ENCODE assay signal across 9 cellular contexts in the genomic region with DNA sequence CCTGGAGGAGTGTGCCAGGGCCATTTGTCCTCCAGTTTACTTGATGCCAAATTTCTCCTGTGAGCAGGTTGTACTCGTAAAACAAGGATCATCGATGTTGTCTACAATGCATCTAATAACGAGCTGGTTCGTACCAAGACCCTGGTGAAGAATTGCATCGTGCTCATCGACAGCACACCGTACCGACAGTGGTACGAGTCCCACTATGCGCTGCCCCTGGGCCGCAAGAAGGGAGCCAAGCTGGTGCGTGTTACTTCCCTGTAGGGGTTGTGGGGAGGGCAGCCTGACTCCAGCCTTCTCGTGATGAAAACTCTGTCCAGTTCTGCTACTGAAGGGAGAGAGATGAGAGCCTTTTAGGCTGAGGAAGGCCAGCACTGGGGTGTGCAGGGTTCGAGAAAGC. TPM values are rescaled to one million over a fixed set of nuclear protein-coding genes. Genes with fewer than 3 reads are reported as not detected.
DNase-seq lines count a peak whose midpoint lies in the region; ATAC-seq, FAIRE-seq and TF ChIP-seq lines count a peak whose summit lies in the region.
"Had no signal": no experiment of that assay in that cellular context is flagged by ENCODE, and none has a peak within 500 bp of the region (broad histone marks: within the 10 kb centered on the region; RNA-seq: fewer than 3 reads in every experiment).

No MANE protein-coding gene starts in this region.

- H3K79me2 ChIP-seq in endothelial cell of umbilical vein (ENCODE audit: control insufficient read depth, insufficient read depth, low read length), result peaks cover 40% of the 10 kb centered on the region

- intact Hi-C loops in endothelial cell of umbilical vein (cut with micrococcal nuclease) (no loop called here), gastrocnemius medialis (cut with DNase I; ENCODE audit: low total_unique reads) (loop anchor here (5.0 kb wide), 2 partner anchors 525 to 825 kb away; no protein-coding TSS in a partner anchor)

- peak overlapping the region; percentile 75 for H3K4me2 ChIP-seq in endothelial cell of umbilical vein (ENCODE audit: insufficient read depth, low read length)

- H4K20me1 ChIP-seq in endothelial cell of umbilical vein (replicated peaks; ENCODE audit: control insufficient read depth, extremely low read depth, insufficient read depth, low read length), result no peaks in the 10 kb centered on the region

- peaks cover 64% of the 10 kb centered on the region for H3K36me3 ChIP-seq in SK-N-MC (ENCODE audit: insufficient read depth, low read length)
- H3K36me3 ChIP-seq in endothelial cell of umbilical vein (ENCODE audit: control insufficient read depth in 2 of 2, extremely low read depth in 1 of 2, insufficient read depth in 2 of 2, low read length in 2 of 2), result peaks cover 17 to 22% of the 10 kb centered on the region in 2 experiments
- peaks cover 0 to 41% of the 10 kb centered on the region in 2 donors for H3K36me3 ChIP-seq in gastrocnemius medialis
- peaks cover 0 to 42% (median 0%) of the 10 kb centered on the region in 3 donors for H3K36me3 ChIP-seq in Peyer's patch

- peaks cover 58% of the 10 kb centered on the region for H3K36me3 Mint-ChIP-seq in activated CD4-positive, alpha-beta T cell treated with anti-CD3 and anti-CD28 coated beads, Interleukin-2, amount 10 ng/mL, durations not matched to agents 7 days and 5 days (ENCODE audit: low read depth)

- peaks cover 16% of the 10 kb centered on the region for H3K4me1 ChIP-seq in endothelial cell of umbilical vein (ENCODE audit: control insufficient read depth, extremely low read depth, insufficient read depth, low read length)
- H3K4me1 ChIP-seq in gastrocnemius medialis, result peaks cover 9 to 12% of the 10 kb centered on the region in 2 donors
- peaks cover 0 to 25% (median 0%) of the 10 kb centered on the region in 4 donors for H3K4me1 ChIP-seq in Peyer's patch

- H3K9me3 ChIP-seq in SK-N-MC (ENCODE audit: low read depth, low read length) (no peaks in the 10 kb centered on the region), endothelial cell of umbilical vein (replicated peaks; ENCODE audit: control insufficient read depth, insufficient read depth, low read length) (no peaks in the 10 kb centered on the region), gastrocnemius medialis (no peaks in the 10 kb centered on the region), Peyer's patch (no peaks in the 10 kb centered on the region)

- H3K9me1 ChIP-seq in endothelial cell of umbilical vein (replicated peaks; ENCODE audit: control insufficient read depth, extremely low read depth, insufficient read depth, low read length), result no peaks in the 10 kb centered on the region

- no peak for DNase-seq in activated CD4-positive, alpha-beta T cell treated with anti-CD3 and anti-CD28 coated beads, Interleukin-2, amount 10 ng/mL, durations not matched to agents 7 days and 5 days
- DNase-seq in activated CD4-positive, alpha-beta T cell treated with anti-CD3 and anti-CD28 coated beads for 48 hours, result no peak
- DNase-seq in SK-N-MC (ENCODE audit: low read depth, low spot score), result no peak
- DNase-seq in endothelial cell of umbilical vein (ENCODE audit: low read depth, low spot score), result no peak
- no peak for DNase-seq in gastrocnemius medialis
- no peak for DNase-seq in left lobe of liver (ENCODE audit: low spot score)
- no peak for DNase-seq in Peyer's patch
- no peak for DNase-seq in NCI-H146 treated with DMSO at 0.1 percent for 48 hours (lab: John Stamatoyannopoulos, UW; ENCODE audit: unreplicated experiment)

- peaks cover 45% of the 10 kb centered on the region for H3K4me1 Mint-ChIP-seq in activated CD4-positive, alpha-beta T cell treated with anti-CD3 and anti-CD28 coated beads, Interleukin-2, amount 10 ng/mL, durations not matched to agents 7 days and 5 days

- CTCF ChIA-PET in activated CD4-positive, alpha-beta T cell treated with anti-CD3 and anti-CD28 coated beads, Interleukin-2, amount 10 ng/mL, durations not matched to agents 7 days and 5 days (lab: Charles Lee), result interaction anchor here (1.2 kb wide), 1 partner anchor 23 kb away, joined by 6 read pairs; the partner anchor contains the start of gene PLK3
- CTCF ChIA-PET in endothelial cell of umbilical vein (lab: Charles Lee), result interaction anchor here (0.7 to 1.1 kb wide), 2 partner anchors 11 to 47 kb away, joined by 3 read pairs; partner anchors contain the start of genes BEST4 and RNU5D-1

- peak overlapping the region; percentile 82 for H3K4me3 Mint-ChIP-seq in activated CD4-positive, alpha-beta T cell treated with anti-CD3 and anti-CD28 coated beads, Interleukin-2, amount 10 ng/mL, durations not matched to agents 7 days and 5 days

- no peak overlapping the region for H2AFZ ChIP-seq in endothelial cell of umbilical vein (ENCODE audit: low read depth, low read length)

- no peak for FAIRE-seq in endothelial cell of umbilical vein (lab: Jason Lieb, UNC)

- no peaks in the 10 kb centered on the region for H3K27me3 Mint-ChIP-seq in activated CD4-positive, alpha-beta T cell treated with anti-CD3 and anti-CD28 coated beads, Interleukin-2, amount 10 ng/mL, durations not matched to agents 7 days and 5 days

- no peaks in the 10 kb centered on the region for H3K27me3 ChIP-seq in endothelial cell of umbilical vein (ENCODE audit: control insufficient read depth in 2 of 2, insufficient read depth in 2 of 2, low read length in 2 of 2)
- H3K27me3 ChIP-seq in gastrocnemius medialis, result no peaks in the 10 kb centered on the region
- H3K27me3 ChIP-seq in Peyer's patch, result no peaks in the 10 kb centered on the region

- peak overlapping the region; percentile 91 for H3K4me3 ChIP-seq in SK-N-MC
- peak overlapping the region in 2 of 3 experiments; percentile 42 to 93 for H3K4me3 ChIP-seq in endothelial cell of umbilical vein (replicated peaks in 1 of 3; ENCODE audit: insufficient read depth in 1 of 3, low read depth in 1 of 3, low read length in 3 of 3)
- no peak overlapping the region for H3K4me3 ChIP-seq in gastrocnemius medialis
- H3K4me3 ChIP-seq in Peyer's patch, result peak overlapping the region in 1 of 4 donors; percentile 96

- dilution Hi-C loops in endothelial cell of umbilical vein (cut with MboI; ENCODE audit: extremely low pct_ligation_motif_present, low sequenced_read_pairs), result no loop called here

- BruUV-seq in endothelial cell of umbilical vein (replicated peaks; lab: Mats Ljungman, UMichigan), result no TSS peak

- TF ChIP-seq POLR2A in endothelial cell of umbilical vein (IDR thresholded peaks at IDR 0.05; ENCODE audit: low read depth, low read length) (no peak), gastrocnemius medialis (IDR thresholded peaks at IDR 0.05) (no peak), Peyer's patch (IDR thresholded peaks at IDR 0.05) (no peak)

- H3K27ac Mint-ChIP-seq in activated CD4-positive, alpha-beta T cell treated with anti-CD3 and anti-CD28 coated beads, Interleukin-2, amount 10 ng/mL, durations not matched to agents 7 days and 5 days, result peak overlapping the region; percentile 73

- in situ Hi-C loops in gastrocnemius medialis (cut with MboI; ENCODE audit: low sequenced_read_pairs in 4 of 4), result loop anchor here in 1 of 4 donors (25.0 kb wide), 2 partner anchors 210 to 735 kb away; partner anchors contain the start of genes CCDC163, EIF2B3, MMACHC and PRDX1

- TF ChIP-seq CTCF in endothelial cell of umbilical vein (IDR thresholded peaks at IDR 0.05; ENCODE audit: extremely low read depth in 1 of 2, insufficient read depth in 1 of 2, low read depth in 1 of 2, low read length in 2 of 2) (no peak), gastrocnemius medialis (IDR thresholded peaks at IDR 0.05 in 4 of 5, conservative IDR thresholded peaks at IDR 0.05 in 1 of 5) (no peak), Peyer's patch (IDR thresholded peaks at IDR 0.05) (no peak)

- no peak for ATAC-seq in gastrocnemius medialis
- no peak for ATAC-seq in left lobe of liver

- H3K9ac ChIP-seq in SK-N-MC (ENCODE audit: insufficient read length) (peak overlapping the region; percentile 100), endothelial cell of umbilical vein (replicated peaks; ENCODE audit: extremely low read depth, insufficient read depth, low read length) (no peak overlapping the region)

- H3K27ac ChIP-seq in SK-N-MC (peak overlapping the region; percentile 94), endothelial cell of umbilical vein (ENCODE audit: insufficient read depth, low read depth, low read length) (no peak overlapping the region), gastrocnemius medialis (peak overlapping the region; percentile 91 to 100 (median 97)), Peyer's patch (peak overlapping the region in 1 of 4 donors; percentile 21)

- POLR2A ChIA-PET in activated CD4-positive, alpha-beta T cell treated with anti-CD3 and anti-CD28 coated beads, Interleukin-2, amount 10 ng/mL, durations not matched to agents 7 days and 5 days (lab: Charles Lee), result no interaction called here
- POLR2A ChIA-PET in endothelial cell of umbilical vein (lab: Charles Lee), result no interaction called here

- no peaks in the 10 kb centered on the region for H3K9me3 Mint-ChIP-seq in activated CD4-positive, alpha-beta T cell treated with anti-CD3 and anti-CD28 coated beads, Interleukin-2, amount 10 ng/mL, durations not matched to agents 7 days and 5 days

RNA-seq across cellular contexts. Expression of gene RPS8, which starts 2.2 kb away (rescaled TPM):
- 1,000 to 10,000 TPM; 1,879 to 1,968 TPM for total RNA-seq in activated CD4-positive, alpha-beta T cell treated with anti-CD3 and anti-CD28 coated beads, Interleukin-2, amount 10 ng/mL, durations not matched to agents 7 days and 5 days
- total RNA-seq in endothelial cell of umbilical vein, result 1,842 and 1,896 TPM in 2 replicates
- polyA plus RNA-seq in endothelial cell of umbilical vein, result 1,808 and 2,306 TPM in 2 replicates
- polyA plus RNA-seq in endothelial cell of umbilical vein (2011; cell fraction: cytosol; rRNA removed), result 3,283 and 3,531 TPM in 2 replicates
- 932 and 975 TPM in 2 replicates for polyA plus RNA-seq in endothelial cell of umbilical vein (2011; cell fraction: nucleus; rRNA removed)
- polyA plus RNA-seq in endothelial cell of umbilical vein (2012), result 2,261 and 2,441 TPM in 2 replicates
- polyA minus RNA-seq in endothelial cell of umbilical vein, result 588 and 642 TPM in 2 replicates
- 729 TPM for polyA minus RNA-seq in endothelial cell of umbilical vein (2011; cell fraction: cytosol; rRNA and poly(A)+ RNA removed)
- polyA minus RNA-seq in endothelial cell of umbilical vein (2011; cell fraction: nucleus; rRNA and poly(A)+ RNA removed), result 116 and 129 TPM in 2 replicates
- 1,000 to 10,000 TPM; 1,137 to 2,085 (median 1,818) TPM for total RNA-seq in gastrocnemius medialis
- total RNA-seq in left lobe of liver, result 471 TPM
- total RNA-seq in Peyer's patch, result 1,000 to 10,000 TPM in 1 of 4 donors, 100 to 1,000 TPM in 3; 456 to 1,875 (median 819) TPM

RNA-seq across cellular contexts. Expression of gene BEST4, which starts 10.4 kb away (rescaled TPM):
- total RNA-seq in activated CD4-positive, alpha-beta T cell treated with anti-CD3 and anti-CD28 coated beads, Interleukin-2, amount 10 ng/mL, durations not matched to agents 7 days and 5 days, result under 1 TPM; 0.42 to 0.55 TPM
- total RNA-seq in endothelial cell of umbilical vein (0.21 TPM in 1 of 2 replicates, not detected in the other), gastrocnemius medialis (under 1 TPM in 1 of 4 donors, not detected in 3; 0.32 TPM), left lobe of liver (0.10 TPM), Peyer's patch (10 to 100 TPM in 3 of 4 donors, 1 to 10 TPM in 1; 5.0 to 59.8 (median 28.6) TPM)
- 0.21 and 0.29 TPM in 2 replicates for polyA plus RNA-seq in endothelial cell of umbilical vein
- 0.04 and 0.18 TPM in 2 replicates for polyA plus RNA-seq in endothelial cell of umbilical vein (2011; cell fraction: cytosol; rRNA removed)
- polyA plus RNA-seq in endothelial cell of umbilical vein (2011; cell fraction: nucleus; rRNA removed), result 1.5 and 2.3 TPM in 2 replicates
- 0.13 and 0.19 TPM in 2 replicates for polyA plus RNA-seq in endothelial cell of umbilical vein (2012)
- polyA minus RNA-seq in endothelial cell of umbilical vein, result 0.23 TPM in 1 of 2 replicates, not detected in the other
- polyA minus RNA-seq in endothelial cell of umbilical vein (2011; cell fraction: cytosol; rRNA and poly(A)+ RNA removed), result not detected
- 0.38 TPM in 1 of 2 replicates, not detected in the other for polyA minus RNA-seq in endothelial cell of umbilical vein (2011; cell fraction: nucleus; rRNA and poly(A)+ RNA removed)
- total RNA-seq: RPMI7951 had no signal

RNA-seq across cellular contexts. Expression of gene PLK3, which starts 22.6 kb away (rescaled TPM):
- total RNA-seq in activated CD4-positive, alpha-beta T cell treated with anti-CD3 and anti-CD28 coated beads, Interleukin-2, amount 10 ng/mL, durations not matched to agents 7 days and 5 days, result 10 to 100 TPM; 54.3 to 57.5 TPM
- total RNA-seq in endothelial cell of umbilical vein, result 55.0 and 60.0 TPM in 2 replicates
- 66.7 and 90.1 TPM in 2 replicates for polyA plus RNA-seq in endothelial cell of umbilical vein
- 40.1 and 43.5 TPM in 2 replicates for polyA plus RNA-seq in endothelial cell of umbilical vein (2011; cell fraction: cytosol; rRNA removed)
- polyA plus RNA-seq in endothelial cell of umbilical vein (2011; cell fraction: nucleus; rRNA removed), result 170 and 214 TPM in 2 replicates
- polyA plus RNA-seq in endothelial cell of umbilical vein (2012), result 22.4 and 28.9 TPM in 2 replicates
- polyA minus RNA-seq in endothelial cell of umbilical vein, result 42.3 and 50.8 TPM in 2 replicates
- 5.4 TPM for polyA minus RNA-seq in endothelial cell of umbilical vein (2011; cell fraction: cytosol; rRNA and poly(A)+ RNA removed)
- polyA minus RNA-seq in endothelial cell of umbilical vein (2011; cell fraction: nucleus; rRNA and poly(A)+ RNA removed), result 57.2 and 80.3 TPM in 2 replicates
- total RNA-seq in gastrocnemius medialis, result 1 to 10 TPM; 1.6 to 4.3 (median 3.6) TPM
- total RNA-seq in left lobe of liver, result 2.3 TPM
- 10 to 100 TPM in 3 of 4 donors, 1 to 10 TPM in 1; 7.7 to 28.1 (median 23.5) TPM for total RNA-seq in Peyer's patch

RNA-seq across cellular contexts. Expression of gene DYNLT4, which starts 29.6 kb away (rescaled TPM):
- under 1 TPM; 0.47 to 0.83 TPM for total RNA-seq in activated CD4-positive, alpha-beta T cell treated with anti-CD3 and anti-CD28 coated beads, Interleukin-2, amount 10 ng/mL, durations not matched to agents 7 days and 5 days
- total RNA-seq in endothelial cell of umbilical vein (0.62 and 1.1 TPM in 2 replicates), gastrocnemius medialis (not detected), left lobe of liver (0.55 TPM), Peyer's patch (1 to 10 TPM in 1 of 4 donors, not detected in 3; 3.5 TPM)
- polyA plus RNA-seq in endothelial cell of umbilical vein, result 0.46 and 1.1 TPM in 2 replicates
- 0.19 and 0.28 TPM in 2 replicates for polyA plus RNA-seq in endothelial cell of umbilical vein (2011; cell fraction: cytosol; rRNA removed)
- polyA plus RNA-seq in endothelial cell of umbilical vein (2011; cell fraction: nucleus; rRNA removed), result 0.64 and 0.65 TPM in 2 replicates
- 0.30 and 0.33 TPM in 2 replicates for polyA plus RNA-seq in endothelial cell of umbilical vein (2012)
- 0.28 and 0.83 TPM in 2 replicates for polyA minus RNA-seq in endothelial cell of umbilical vein
- polyA minus RNA-seq in endothelial cell of umbilical vein (2011; cell fraction: cytosol; rRNA and poly(A)+ RNA removed), result not detected
- 6.7 TPM in 1 of 2 replicates, not detected in the other for polyA minus RNA-seq in endothelial cell of umbilical vein (2011; cell fraction: nucleus; rRNA and poly(A)+ RNA removed)

RNA-seq across cellular contexts. Expression of gene BTBD19, which starts 30.8 kb away (rescaled TPM):
- 1 to 10 TPM; 6.0 to 7.7 TPM for total RNA-seq in activated CD4-positive, alpha-beta T cell treated with anti-CD3 and anti-CD28 coated beads, Interleukin-2, amount 10 ng/mL, durations not matched to agents 7 days and 5 days
- total RNA-seq in endothelial cell of umbilical vein (69.9 and 72.5 TPM in 2 replicates), gastrocnemius medialis (1 to 10 TPM in 1 of 4 donors, under 1 TPM in 2, not detected in 1; 0.71 to 1.4 (median 0.91) TPM), left lobe of liver (7.8 TPM), Peyer's patch (1 to 10 TPM; 2.6 to 7.4 (median 3.5) TPM)
- 97.9 and 115 TPM in 2 replicates for polyA plus RNA-seq in endothelial cell of umbilical vein
- 24.1 and 36.0 TPM in 2 replicates for polyA plus RNA-seq in endothelial cell of umbilical vein (2011; cell fraction: cytosol; rRNA removed)
- 280 and 331 TPM in 2 replicates for polyA plus RNA-seq in endothelial cell of umbilical vein (2011; cell fraction: nucleus; rRNA removed)
- polyA plus RNA-seq in endothelial cell of umbilical vein (2012), result 20.8 and 28.6 TPM in 2 replicates
- 50.7 and 56.2 TPM in 2 replicates for polyA minus RNA-seq in endothelial cell of umbilical vein
- not detected for polyA minus RNA-seq in endothelial cell of umbilical vein (2011; cell fraction: cytosol; rRNA and poly(A)+ RNA removed)
- 88.6 and 106 TPM in 2 replicates for polyA minus RNA-seq in endothelial cell of umbilical vein (2011; cell fraction: nucleus; rRNA and poly(A)+ RNA removed)

Comparison
In these comparisons a context has a peak if more than half of its experiments do, and no peak if none do; other contexts are left out.
1. H3K4me3 ChIP-seq: peak in SK-N-MC (single experiment) and endothelial cell of umbilical vein (2 of 3); none in gastrocnemius medialis (0 of 4).